ENCODE assay signal across 33 cellular contexts in the genomic region with DNA sequence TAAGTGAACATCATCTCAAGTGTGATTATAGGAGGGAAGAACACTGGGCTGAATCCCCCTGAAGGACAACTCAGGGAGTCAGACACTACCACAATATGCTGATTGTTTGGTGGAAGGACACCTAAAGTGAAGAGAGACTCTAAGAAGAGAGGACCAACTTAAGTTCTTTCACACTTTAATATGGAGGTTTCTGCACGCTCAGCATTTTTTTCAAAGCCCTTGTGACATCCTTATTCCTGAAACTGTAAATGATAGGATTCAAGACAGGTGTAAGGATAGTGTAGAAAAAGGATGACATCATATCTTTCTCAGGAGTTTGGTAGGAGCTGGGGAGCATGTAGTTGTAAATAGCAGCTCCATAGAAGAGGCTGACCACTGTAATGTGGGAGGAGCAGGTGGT. TPM values are rescaled to one million over a fixed set of nuclear protein-coding genes. Genes with fewer than 3 reads are reported as not detected.
"Had no signal": no experiment of that assay in that cellular context is flagged by ENCODE, and none has a peak within 500 bp of the region (broad histone marks: within the 10 kb centered on the region; RNA-seq: fewer than 3 reads in every experiment).

No MANE protein-coding gene starts in this region.

- H3K4me3 ChIP-seq: coronary artery, dorsolateral prefrontal cortex, esophagus muscularis mucosa, gastrocnemius medialis, heart right ventricle had no signal

- FAIRE-seq: astrocyte, bronchial epithelial cell had no signal

- DNase-seq: activated B cell treated with CpG ODN at 0.5 μM for 24 hours; activated CD4-positive, alpha-beta T cell treated with anti-CD3 and anti-CD28 coated beads for 48 hours; activated CD4-positive, alpha-beta T cell treated with anti-CD3 and anti-CD28 coated beads, Interleukin-2, amount 50 U/mL, for 1 hour; activated CD4-positive, alpha-beta T cell treated with anti-CD3 and anti-CD28 coated beads, Interleukin-2, amount 50 U/mL, for 48 hours; activated CD8-positive, alpha-beta memory T cell treated with anti-CD3 and anti-CD28 coated beads for 24 hours; activated CD8-positive, alpha-beta T cell treated with anti-CD3 and anti-CD28 coated beads for 36 hours; activated effector memory CD4-positive, alpha-beta T cell treated with Interleukin-2 at 50 U/mL for 16 hours; activated gamma-delta T cell treated with Interleukin-2 at 50 U/mL for 16 hours; activated naive CD4-positive, alpha-beta T cell treated with anti-CD3 and anti-CD28 coated beads, Interleukin-2, amount 50 U/mL, for 16 hours; activated naive CD4-positive, alpha-beta T cell treated with Interleukin-2 at 50 U/mL for 16 hours; activated T-cell treated with anti-CD3 and anti-CD28 coated beads, Interleukin-2, amount 50 U/mL, for 4 hours; amniotic stem cell; anterior cingulate cortex; brain microvascular endothelial cell; dorsolateral prefrontal cortex; effector memory CD8-positive, alpha-beta T cell; erythroblast; foreskin keratinocyte; gastrocnemius medialis; glutamatergic neuron; heart right ventricle; T-helper 17 cell; T1000; WERI-Rb-1 had no signal

- ATAC-seq: activated CD4-positive, CD25-positive, alpha-beta regulatory T cell treated with anti-CD3 and anti-CD28 coated beads, Interleukin-2, amount 50 U/mL, for 24 hours; activated CD8-positive, alpha-beta T cell treated with anti-CD3 and anti-CD28 coated beads for 36 hours; activated T-cell treated with anti-CD3 and anti-CD28 coated beads, Interleukin-2, amount 50 U/mL, for 4 hours; activated T-helper 17 cell treated with anti-CD3 and anti-CD28 coated beads, Interleukin-2, amount 50 U/mL, for 72 hours; effector memory CD8-positive, alpha-beta T cell; foreskin keratinocyte; gastrocnemius medialis; heart right ventricle; T-helper 17 cell had no signal

- H3K9me3 ChIP-seq: esophagus muscularis mucosa, gastrocnemius medialis, heart right ventricle had no signal

- H3K27me3 ChIP-seq: brain microvascular endothelial cell, dorsolateral prefrontal cortex, esophagus muscularis mucosa, foreskin keratinocyte, gastrocnemius medialis, heart right ventricle had no signal

- H3K4me1 ChIP-seq: esophagus muscularis mucosa, foreskin keratinocyte, gastrocnemius medialis, heart right ventricle had no signal

- H3K36me3 ChIP-seq: brain microvascular endothelial cell, esophagus muscularis mucosa, gastrocnemius medialis, heart right ventricle, WERI-Rb-1 had no signal

- H3K27ac ChIP-seq: brain microvascular endothelial cell, coronary artery, dorsolateral prefrontal cortex, esophagus muscularis mucosa, foreskin keratinocyte, gastrocnemius medialis, heart right ventricle, WERI-Rb-1 had no signal

RNA-seq across cellular contexts. Expression of a gene that starts 4.8 kb away (rescaled TPM):
- total RNA-seq: activated CD8-positive, alpha-beta T cell treated with anti-CD3 and anti-CD28 coated beads for 36 hours; activated T-cell treated with anti-CD3 and anti-CD28 coated beads, Interleukin-2, amount 50 U/mL, for 4 hours; activated T-helper 17 cell treated with anti-CD3 and anti-CD28 coated beads, Interleukin-2, amount 50 U/mL, for 72 hours; astrocyte; bronchial epithelial cell; cardiac septum; cerebellum; esophagus muscularis mucosa; foreskin keratinocyte; gastrocnemius medialis; heart right ventricle; T-helper 17 cell had no signal
- polyA plus RNA-seq: adipose tissue, foreskin keratinocyte, heart right ventricle had no signal

RNA-seq across cellular contexts. Expression of a gene that starts 18.1 kb away (rescaled TPM):
- total RNA-seq: activated CD8-positive, alpha-beta T cell treated with anti-CD3 and anti-CD28 coated beads for 36 hours; activated T-cell treated with anti-CD3 and anti-CD28 coated beads, Interleukin-2, amount 50 U/mL, for 4 hours; activated T-helper 17 cell treated with anti-CD3 and anti-CD28 coated beads, Interleukin-2, amount 50 U/mL, for 72 hours; astrocyte; bronchial epithelial cell; cardiac septum; cerebellum; esophagus muscularis mucosa; foreskin keratinocyte; gastrocnemius medialis; heart right ventricle; T-helper 17 cell had no signal
- polyA plus RNA-seq: adipose tissue, foreskin keratinocyte, heart right ventricle had no signal

RNA-seq across cellular contexts. Expression of a gene that starts 30.1 kb away (rescaled TPM):
- total RNA-seq: activated CD8-positive, alpha-beta T cell treated with anti-CD3 and anti-CD28 coated beads for 36 hours; activated T-cell treated with anti-CD3 and anti-CD28 coated beads, Interleukin-2, amount 50 U/mL, for 4 hours; activated T-helper 17 cell treated with anti-CD3 and anti-CD28 coated beads, Interleukin-2, amount 50 U/mL, for 72 hours; astrocyte; bronchial epithelial cell; cardiac septum; cerebellum; esophagus muscularis mucosa; foreskin keratinocyte; gastrocnemius medialis; heart right ventricle; T-helper 17 cell had no signal
- polyA plus RNA-seq: adipose tissue, foreskin keratinocyte, heart right ventricle had no signal

RNA-seq across cellular contexts. Expression of a gene that starts 42.2 kb away (rescaled TPM):
- total RNA-seq: activated CD8-positive, alpha-beta T cell treated with anti-CD3 and anti-CD28 coated beads for 36 hours; activated T-cell treated with anti-CD3 and anti-CD28 coated beads, Interleukin-2, amount 50 U/mL, for 4 hours; activated T-helper 17 cell treated with anti-CD3 and anti-CD28 coated beads, Interleukin-2, amount 50 U/mL, for 72 hours; astrocyte; bronchial epithelial cell; cardiac septum; cerebellum; esophagus muscularis mucosa; foreskin keratinocyte; gastrocnemius medialis; heart right ventricle; T-helper 17 cell had no signal
- polyA plus RNA-seq: adipose tissue, foreskin keratinocyte, heart right ventricle had no signal

RNA-seq across cellular contexts. Expression of a gene that starts 52.4 kb away (rescaled TPM):
- total RNA-seq: activated CD8-positive, alpha-beta T cell treated with anti-CD3 and anti-CD28 coated beads for 36 hours; activated T-cell treated with anti-CD3 and anti-CD28 coated beads, Interleukin-2, amount 50 U/mL, for 4 hours; activated T-helper 17 cell treated with anti-CD3 and anti-CD28 coated beads, Interleukin-2, amount 50 U/mL, for 72 hours; astrocyte; bronchial epithelial cell; cardiac septum; cerebellum; esophagus muscularis mucosa; foreskin keratinocyte; gastrocnemius medialis; heart right ventricle; T-helper 17 cell had no signal
- polyA plus RNA-seq: adipose tissue, foreskin keratinocyte, heart right ventricle had no signal
